In the genomic region with DNA sequence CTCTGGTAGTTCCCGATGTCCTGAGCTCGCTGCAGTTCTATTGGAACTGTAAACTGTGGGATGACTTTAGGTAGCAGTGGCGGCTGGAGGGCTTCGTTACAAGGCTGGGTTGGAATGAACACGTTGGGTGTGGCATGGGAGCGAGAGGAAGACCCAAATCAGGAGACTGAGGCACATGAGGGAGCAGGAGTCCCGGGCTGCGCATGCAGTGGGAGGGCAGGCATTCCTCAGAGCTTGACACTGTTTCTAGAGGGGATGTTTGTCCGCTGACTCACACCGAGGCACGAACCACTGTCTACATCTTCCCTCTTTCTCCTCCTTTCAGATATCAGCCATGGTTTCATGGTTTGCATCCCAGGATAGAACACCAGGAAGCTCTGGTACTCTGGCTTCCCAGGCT, we compare ENCODE assay signal across 15 cellular contexts. TPM values are rescaled to one million over a fixed set of nuclear protein-coding genes. Genes with fewer than 3 reads are reported as not detected.
A peak's percentile ranks its signal among the peaks of the same experiment; 100 is the strongest.
DNase-seq lines count a peak whose midpoint lies in the region; ATAC-seq and TF ChIP-seq lines count a peak whose summit lies in the region.
"Had no signal": no experiment of that assay in that cellular context is flagged by ENCODE, and none has a peak within 500 bp of the region (broad histone marks: within the 10 kb centered on the region; RNA-seq: fewer than 3 reads in every experiment).

No MANE protein-coding gene starts in this region.

- H3K9ac ChIP-seq in HUES6 (ENCODE audit: low read length), result no peak overlapping the region
- H3K9ac ChIP-seq: BLaER1 treated with 17β-estradiol and CSF1 and Interleukin-3, amounts not matched to agents 10 nM and 100 nM had no signal

- H3K9me3 ChIP-seq in HUES6 (ENCODE audit: control insufficient read depth, insufficient read depth, low read depth, low read length), result no peaks in the 10 kb centered on the region
- H3K9me3 ChIP-seq: BLaER1 treated with 17β-estradiol and CSF1 and Interleukin-3, amounts not matched to agents 10 nM and 100 nM; ovary had no signal

- peaks cover 10% of the 10 kb centered on the region; the same call in 1 of the 2 replicates for H3K4me1 ChIP-seq in HUES6 (ENCODE audit: control insufficient read depth, insufficient read depth, low read length)

- TF ChIP-seq CTCF in AG09309 (IDR thresholded peaks at IDR 0.05; ENCODE audit: control insufficient read depth, insufficient read depth, low read depth, low read length, missing control alignments) (no peak), choroid plexus epithelial cell (conservative IDR thresholded peaks at IDR 0.05; ENCODE audit: low read depth, low read length) (no peak)

- ATAC-seq in Right ventricle myocardium inferior, result no peak
- ATAC-seq: activated T-helper 17 cell treated with anti-CD3 and anti-CD28 coated beads, Interleukin-2, amount 50 U/mL, for 72 hours; T-helper 17 cell had no signal

- H3K27ac ChIP-seq in HUES6 (ENCODE audit: low read depth, low read length) (peak overlapping the region; percentile 14; the same call in 1 of the 2 replicates), caudate nucleus (ENCODE audit: low read depth, low read length) (no peak overlapping the region)
- H3K27ac ChIP-seq: BLaER1 treated with 17β-estradiol and CSF1 and Interleukin-3, amounts not matched to agents 10 nM and 100 nM; ovary; PC-9 had no signal

- peak; percentile 48 for DNase-seq in AG09309 (ENCODE audit: low read depth)
- DNase-seq in choroid plexus epithelial cell (ENCODE audit: low read depth), result peak; percentile 90
- DNase-seq in myocyte (ENCODE audit: low read depth), result peak; percentile 13
- no peak for DNase-seq in hippocampal formation (lab: John Stamatoyannopoulos, UW)
- DNase-seq in caudate nucleus (lab: John Stamatoyannopoulos, UW), result no peak
- DNase-seq in Right ventricle myocardium inferior (ENCODE audit: missing footprints), result no peak
- no peak for DNase-seq in NOMO-1 treated with dmso at 0.1 percent for 144 hours (lab: John Stamatoyannopoulos, UW; ENCODE audit: unreplicated experiment)
- DNase-seq: activated CD4-positive, alpha-beta T cell treated with anti-CD3 and anti-CD28 coated beads, Interleukin-2, amount 50 U/mL, for 1 hour; ovary; PC-9; stimulated activated CD4-positive, alpha-beta T cell treated with anti-CD3 and anti-CD28 coated beads, Interleukin-1b, Interleukin-23, amount 100 ng/mL, for 48 hours; T-helper 17 cell had no signal

- H3K36me3 ChIP-seq in HUES6 (ENCODE audit: control insufficient read depth, insufficient read depth, low read length), result no peaks in the 10 kb centered on the region
- H3K36me3 ChIP-seq: BLaER1 treated with 17β-estradiol and CSF1 and Interleukin-3, amounts not matched to agents 10 nM and 100 nM; ovary had no signal

- intact Hi-C loops in Right ventricle myocardium inferior (cut with DNase I), result no loop called here

- no peaks in the 10 kb centered on the region for H3K27me3 ChIP-seq in HUES6 (ENCODE audit: control insufficient read depth, insufficient read depth, low read length)
- H3K27me3 ChIP-seq: BLaER1 treated with 17β-estradiol and CSF1 and Interleukin-3, amounts not matched to agents 10 nM and 100 nM; ovary had no signal

- H3K4me3 ChIP-seq in AG09309 (ENCODE audit: control insufficient read depth, low read depth, low read length), result no peak overlapping the region
- H3K4me3 ChIP-seq in HUES6 (ENCODE audit: low read depth, low read length), result no peak overlapping the region; the same call in 1 of the 2 replicates
- H3K4me3 ChIP-seq in choroid plexus epithelial cell (ENCODE audit: low read depth, low read length), result no peak overlapping the region
- H3K4me3 ChIP-seq: BLaER1 treated with 17β-estradiol and CSF1 and Interleukin-3, amounts not matched to agents 10 nM and 100 nM; ovary; PC-9 had no signal

RNA-seq across cellular contexts. Expression of a gene that starts 40.6 kb away (rescaled TPM):
- 0.56 and 0.62 TPM in 2 replicates for total RNA-seq in myocyte
- polyA plus RNA-seq in myocyte (2012), result 2.7 TPM
- not detected for total RNA-seq in Right ventricle myocardium inferior
- total RNA-seq: activated T-helper 17 cell treated with anti-CD3 and anti-CD28 coated beads, Interleukin-2, amount 50 U/mL, for 72 hours; PC-9; T-helper 17 cell had no signal

Comparison
In these comparisons a context has a peak if more than half of its experiments do, and no peak if none do; other contexts are left out.
1. DNase-seq: peak in AG09309 (single experiment), choroid plexus epithelial cell (single experiment) and myocyte (single experiment); none in hippocampal formation (0 of 2), caudate nucleus (0 of 61), Right ventricle myocardium inferior (single experiment) and NOMO-1 treated with dmso at 0.1 percent for 144 hours (single experiment).